ENCODE assay signal across 9 cellular contexts in the genomic region with DNA sequence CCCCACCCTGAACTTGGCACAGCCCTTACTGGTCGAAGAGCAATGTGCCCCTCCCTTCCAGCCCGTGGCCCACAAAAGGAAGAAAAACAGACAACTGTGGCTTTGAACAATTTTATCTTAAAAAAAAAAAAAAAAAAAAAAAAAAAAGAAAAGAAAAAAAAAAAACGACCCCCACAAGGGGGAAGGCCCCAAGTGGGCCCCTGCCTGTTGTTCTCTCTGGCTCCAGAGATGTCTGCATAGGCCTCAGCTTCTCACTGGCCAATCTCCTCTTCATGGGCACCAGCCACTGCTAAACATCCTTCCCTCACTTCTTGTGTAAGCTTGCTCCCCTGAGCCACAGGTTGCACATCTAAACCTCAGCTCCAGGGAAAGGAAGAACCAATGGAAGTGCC. TPM values are rescaled to one million over a fixed set of nuclear protein-coding genes. Genes with fewer than 3 reads are reported as not detected.
DNase-seq lines count a peak whose midpoint lies in the region; ATAC-seq and TF ChIP-seq lines count a peak whose summit lies in the region.
"Had no signal": no experiment of that assay in that cellular context is flagged by ENCODE, and none has a peak within 500 bp of the region (broad histone marks: within the 10 kb centered on the region; RNA-seq: fewer than 3 reads in every experiment).

No MANE protein-coding gene starts in this region.

- no peaks in the 10 kb centered on the region for H3K9me3 Mint-ChIP-seq in activated CD4-positive, alpha-beta T cell treated with anti-CD3 and anti-CD28 coated beads, Interleukin-2, amount 10 ng/mL, durations not matched to agents 7 days and 5 days
- H3K9me3 Mint-ChIP-seq in activated naive CD8-positive, alpha-beta T cell (ENCODE audit: low read depth) = no peaks in the 10 kb centered on the region
- no peaks in the 10 kb centered on the region for H3K9me3 Mint-ChIP-seq in stimulated activated naive CD8-positive, alpha-beta T cell treated with anti-CD3 and anti-CD28 coated beads, Interleukin-15, amount 100 ng/mL, for 72 hours

- peak overlapping the region; percentile 94 for H3K27ac Mint-ChIP-seq in activated CD4-positive, alpha-beta T cell treated with anti-CD3 and anti-CD28 coated beads, Interleukin-2, amount 10 ng/mL, durations not matched to agents 7 days and 5 days
- peak overlapping the region; percentile 93 for H3K27ac Mint-ChIP-seq in activated naive CD8-positive, alpha-beta T cell
- H3K27ac Mint-ChIP-seq in stimulated activated naive CD8-positive, alpha-beta T cell treated with anti-CD3 and anti-CD28 coated beads, Interleukin-15, amount 100 ng/mL, for 72 hours = peak overlapping the region; percentile 95 to 99

- no peak for TF ChIP-seq CTCF in GM13976 (IDR thresholded peaks at IDR 0.05; ENCODE audit: borderline replicate concordance, control extremely low read depth, extremely low read depth, insufficient read depth, missing control alignments)

- peaks cover 47% of the 10 kb centered on the region for H3K4me1 Mint-ChIP-seq in activated CD4-positive, alpha-beta T cell treated with anti-CD3 and anti-CD28 coated beads, Interleukin-2, amount 10 ng/mL, durations not matched to agents 7 days and 5 days
- peaks cover 49% of the 10 kb centered on the region for H3K4me1 Mint-ChIP-seq in activated naive CD8-positive, alpha-beta T cell (ENCODE audit: low read depth)
- H3K4me1 Mint-ChIP-seq in stimulated activated naive CD8-positive, alpha-beta T cell treated with anti-CD3 and anti-CD28 coated beads, Interleukin-15, amount 100 ng/mL, for 72 hours = peaks cover 80% of the 10 kb centered on the region

- H3K27me3 Mint-ChIP-seq in activated CD4-positive, alpha-beta T cell treated with anti-CD3 and anti-CD28 coated beads, Interleukin-2, amount 10 ng/mL, durations not matched to agents 7 days and 5 days = no peaks in the 10 kb centered on the region
- H3K27me3 Mint-ChIP-seq in activated naive CD8-positive, alpha-beta T cell = no peaks in the 10 kb centered on the region
- no peaks in the 10 kb centered on the region for H3K27me3 Mint-ChIP-seq in stimulated activated naive CD8-positive, alpha-beta T cell treated with anti-CD3 and anti-CD28 coated beads, Interleukin-15, amount 100 ng/mL, for 72 hours

- in situ Hi-C loops in GM13976 (cut with MboI; ENCODE audit: low sequenced_read_pairs, unreplicated experiment) = no loop called here

- peak; percentile 3 for ATAC-seq in left colon
- ATAC-seq in stimulated activated naive CD8-positive, alpha-beta T cell treated with anti-CD3 and anti-CD28 coated beads, Interleukin-15, amount 100 ng/mL, for 72 hours = no peak

- peaks cover 46% of the 10 kb centered on the region for H3K36me3 Mint-ChIP-seq in activated CD4-positive, alpha-beta T cell treated with anti-CD3 and anti-CD28 coated beads, Interleukin-2, amount 10 ng/mL, durations not matched to agents 7 days and 5 days (ENCODE audit: low read depth)
- peaks cover 9% of the 10 kb centered on the region for H3K36me3 Mint-ChIP-seq in activated naive CD8-positive, alpha-beta T cell

- DNase-seq in activated CD4-positive, alpha-beta T cell treated with anti-CD3 and anti-CD28 coated beads, Interleukin-2, amount 10 ng/mL, durations not matched to agents 7 days and 5 days = no peak
- no peak for DNase-seq in activated CD4-positive, alpha-beta T cell treated with anti-CD3 and anti-CD28 coated beads, Interleukin-2, amount 50 U/mL, for 48 hours
- DNase-seq in left colon (no peak), NCI-H446 (lab: John Stamatoyannopoulos, UW) (no peak), NOMO-1 (lab: John Stamatoyannopoulos, UW; ENCODE audit: unreplicated experiment in 2 of 2) (no peak), GM13976 (ENCODE audit: low spot score) (no peak)
- DNase-seq in stimulated activated naive CD8-positive, alpha-beta T cell treated with anti-CD3 and anti-CD28 coated beads, Interleukin-15, amount 100 ng/mL, for 72 hours = no peak

- CTCF ChIA-PET in activated CD4-positive, alpha-beta T cell treated with anti-CD3 and anti-CD28 coated beads, Interleukin-2, amount 10 ng/mL, durations not matched to agents 7 days and 5 days (lab: Charles Lee) = interaction anchor here (0.6 to 5.4 kb wide), 6 partner anchors 8 to 178 kb away, joined by 3 to 36 read pairs (median 6); partner anchors contain the start of genes F11R, KLHDC9 and USF1

- peak overlapping the region; percentile 81 for H3K4me3 Mint-ChIP-seq in activated CD4-positive, alpha-beta T cell treated with anti-CD3 and anti-CD28 coated beads, Interleukin-2, amount 10 ng/mL, durations not matched to agents 7 days and 5 days
- H3K4me3 Mint-ChIP-seq in activated naive CD8-positive, alpha-beta T cell = peak overlapping the region; percentile 91
- H3K4me3 Mint-ChIP-seq in stimulated activated naive CD8-positive, alpha-beta T cell treated with anti-CD3 and anti-CD28 coated beads, Interleukin-15, amount 100 ng/mL, for 72 hours = peak overlapping the region; percentile 92 to 99

- POLR2A ChIA-PET in activated CD4-positive, alpha-beta T cell treated with anti-CD3 and anti-CD28 coated beads, Interleukin-2, amount 10 ng/mL, durations not matched to agents 7 days and 5 days (lab: Charles Lee) = interaction anchor here (0.6 kb wide), 1 partner anchor 8 kb away, joined by 6 read pairs; no protein-coding TSS in a partner anchor

- intact Hi-C loops in left colon (cut with DNase I, micrococcal nuclease) = no loop called here

RNA-seq across cellular contexts. Expression of gene TSTD1, which starts 0.4 kb away (rescaled TPM):
- total RNA-seq in activated CD4-positive, alpha-beta T cell treated with anti-CD3 and anti-CD28 coated beads, Interleukin-2, amount 10 ng/mL, durations not matched to agents 7 days and 5 days = 10 to 100 TPM; 33.5 to 43.6 TPM
- 100 to 1,000 TPM in 1 of 2 donors, 10 to 100 TPM in 1; 92.1 to 120 TPM for total RNA-seq in left colon

RNA-seq across cellular contexts. Expression of gene USF1, which starts 6.6 kb away (rescaled TPM):
- total RNA-seq in activated CD4-positive, alpha-beta T cell treated with anti-CD3 and anti-CD28 coated beads, Interleukin-2, amount 10 ng/mL, durations not matched to agents 7 days and 5 days = 10 to 100 TPM; 78.0 to 81.2 TPM
- total RNA-seq in left colon = 10 to 100 TPM; 67.4 to 72.4 TPM

RNA-seq across cellular contexts. Expression of gene F11R, which starts 18.2 kb away (rescaled TPM):
- total RNA-seq in activated CD4-positive, alpha-beta T cell treated with anti-CD3 and anti-CD28 coated beads, Interleukin-2, amount 10 ng/mL, durations not matched to agents 7 days and 5 days = 10 to 100 TPM; 14.1 to 15.6 TPM
- 100 to 1,000 TPM; 145 to 202 TPM for total RNA-seq in left colon

RNA-seq across cellular contexts. Expression of gene ARHGAP30, which starts 30.5 kb away (rescaled TPM):
- 100 to 1,000 TPM; 244 to 304 TPM for total RNA-seq in activated CD4-positive, alpha-beta T cell treated with anti-CD3 and anti-CD28 coated beads, Interleukin-2, amount 10 ng/mL, durations not matched to agents 7 days and 5 days
- total RNA-seq in left colon = 1 to 10 TPM; 2.7 to 8.7 TPM
- total RNA-seq: LHCN-M2 had no signal

RNA-seq across cellular contexts. Expression of gene NECTIN4, which starts 50.2 kb away (rescaled TPM):
- total RNA-seq in activated CD4-positive, alpha-beta T cell treated with anti-CD3 and anti-CD28 coated beads, Interleukin-2, amount 10 ng/mL, durations not matched to agents 7 days and 5 days = under 1 TPM in 1 of 2 experiments, not detected in 1; 0.15 TPM
- total RNA-seq in left colon = 1 to 10 TPM; 3.0 to 6.1 TPM
- total RNA-seq: LHCN-M2 had no signal

Comparison
In these comparisons a context has a peak if more than half of its experiments do, and no peak if none do; other contexts are left out.
1. RNA of gene F11R, which starts 18.2 kb away (total RNA-seq): 145 to 202 TPM in left colon; 14.1 to 15.6 TPM in activated CD4-positive, alpha-beta T cell treated with anti-CD3 and anti-CD28 coated beads, Interleukin-2, amount 10 ng/mL, durations not matched to agents 7 days and 5 days; every median in the first group is over 4 times any median in the second.
2. Peak in every context shown above with its lines, with median percentiles within 50 percentile points of each other: H3K27ac Mint-ChIP-seq and H3K4me3 Mint-ChIP-seq.